Comparison of ENCODE assay signal across 1 cellular context in genomic region chr4:815464-816146, GRCh38.
TF ChIP-seq lines count a peak whose summit lies in the region.

No MANE protein-coding gene starts in this region.

TF ChIP-seq in HepG2, 621 proteins besides CTCF, POLR2A, EP300 and RAD21 (continued from another document and continues in another):
- TF ChIP-seq FOXP4 (CRISPR knock-in tag; IDR thresholded peaks at IDR 0.05) (peak; percentile 85), FOXJ3 (CRISPR knock-in tag; IDR thresholded peaks at IDR 0.05; ENCODE audit: borderline replicate concordance) (peak; percentile 89), FOXO1 (CRISPR knock-in tag; IDR thresholded peaks at IDR 0.05) (peak; percentile 75), ZNF776 (CRISPR knock-in tag; IDR thresholded peaks at IDR 0.05) (no peak), HNF4G (IDR thresholded peaks at IDR 0.05; ENCODE audit: borderline replicate concordance, low read depth, low read length) (peak; percentile 72), HNF4G (CRISPR knock-in tag; IDR thresholded peaks at IDR 0.05; ENCODE audit: borderline replicate concordance, low read depth) (peak; percentile 57; the same call in 1 of the 2 replicates), ZNF326 (CRISPR knock-in tag; IDR thresholded peaks at IDR 0.05; ENCODE audit: borderline replicate concordance) (no peak), CC2D1A (CRISPR knock-in tag; IDR thresholded peaks at IDR 0.05) (no peak), ZNF782 (CRISPR knock-in tag; IDR thresholded peaks at IDR 0.05; ENCODE audit: borderline replicate concordance) (no peak), KMT2A (CRISPR knock-in tag; IDR thresholded peaks at IDR 0.05) (0 out of 2 replicates have a peak, but pooled peaks have one; percentile 27), ETV5 (CRISPR knock-in tag; IDR thresholded peaks at IDR 0.05; ENCODE audit: borderline replicate concordance) (peak; percentile 29; the same call in 1 of the 2 replicates), ARID5B (CRISPR knock-in tag; IDR thresholded peaks at IDR 0.05) (peak; percentile 87), ZNF747 (CRISPR knock-in tag; IDR thresholded peaks at IDR 0.05; ENCODE audit: borderline replicate concordance) (no peak), MEF2D (CRISPR knock-in tag; IDR thresholded peaks at IDR 0.05) (0 out of 2 replicates have a peak, but pooled peaks have one; percentile 40), MNT (IDR thresholded peaks at IDR 0.05) (peak; percentile 81), ZNF503 (CRISPR knock-in tag; IDR thresholded peaks at IDR 0.05) (peak; percentile 85), NFIC (IDR thresholded peaks at IDR 0.05; ENCODE audit: low read length) (peak; percentile 38; the same call in 1 of the 2 replicates), YY1 (IDR thresholded peaks at IDR 0.05; ENCODE audit: insufficient read depth, insufficient replicate concordance, low read depth, low read length) (no peak), MXI1 (IDR thresholded peaks at IDR 0.05; ENCODE audit: borderline replicate concordance, low read depth, low read length) (peak; percentile 16; the same call in 1 of the 3 replicates), STAT6 (CRISPR knock-in tag; IDR thresholded peaks at IDR 0.05; ENCODE audit: borderline replicate concordance) (0 out of 2 replicates have a peak, but pooled peaks have one; percentile 38), ZNF580 (CRISPR knock-in tag; IDR thresholded peaks at IDR 0.05; ENCODE audit: borderline replicate concordance, low read depth) (peak; percentile 59; the same call in 1 of the 2 replicates), ERF (CRISPR knock-in tag; IDR thresholded peaks at IDR 0.05) (peak; percentile 74), ZNF574 (CRISPR knock-in tag; IDR thresholded peaks at IDR 0.05) (peak; percentile 35; the same call in 1 of the 2 replicates), ARID4A (CRISPR knock-in tag; IDR thresholded peaks at IDR 0.05; ENCODE audit: borderline replicate concordance) (peak; percentile 53; the same call in 1 of the 2 replicates), MIER3 (CRISPR knock-in tag; IDR thresholded peaks at IDR 0.05; ENCODE audit: borderline replicate concordance) (peak; percentile 64; the same call in 1 of the 2 replicates), PAXIP1 (CRISPR knock-in tag; conservative IDR thresholded peaks at IDR 0.05) (peak; percentile 85)
